19 cellular contexts compared by ENCODE assay signal in genomic region chr3:7793786-7794185, GRCh38.
A peak's percentile ranks its signal among the peaks of the same experiment; 100 is the strongest.
DNase-seq lines count a peak whose midpoint lies in the region; ATAC-seq, FAIRE-seq and TF ChIP-seq lines count a peak whose summit lies in the region.
"Had no signal": no experiment of that assay in that cellular context is flagged by ENCODE, and none has a peak within 500 bp of the region (broad histone marks: within the 10 kb centered on the region; RNA-seq: fewer than 3 reads in every experiment).

No MANE protein-coding gene starts in this region.

- DNase-seq in RCC 7860 (ENCODE audit: low spot score) (peak; percentile 70), epithelial cell of proximal tubule (ENCODE audit: low read depth) (peak; percentile 67), kidney tubule cell (ENCODE audit: low spot score) (peak; percentile 93), GM13977 (ENCODE audit: low spot score) (no peak), HUDEP-2 (lab: John Stamatoyannopoulos, UW; ENCODE audit: unreplicated experiment in 76 of 76) (no peak)
- DNase-seq: BE2C; C1 segment of cervical spinal cord; CD4-positive, CD25-positive, alpha-beta regulatory T cell; CD8-positive, alpha-beta memory T cell; COR-L47; H9 had no signal

- in situ Hi-C loops in GM13977 (cut with MboI; ENCODE audit: low pct_unique_long_range_greater_than_20kb, low sequenced_read_pairs, unreplicated experiment) = no loop called here

- TF ChIP-seq CTCF in epithelial cell of proximal tubule (conservative IDR thresholded peaks at IDR 0.05; ENCODE audit: low read depth, low read length) (no peak), GM13977 (IDR thresholded peaks at IDR 0.05; ENCODE audit: extremely low read depth, insufficient read depth, missing control alignments) (no peak)

- FAIRE-seq in RCC 7860 (lab: Jason Lieb, UNC) = peak; percentile 74
- FAIRE-seq: D721Med, G401.6, GM12891, GM18507, HepG2, HTR-8/SVneo had no signal

- no peak for ATAC-seq in GM21528 (IDR thresholded peaks at IDR 0.05; ENCODE audit: low FRiP score, unreplicated experiment)
- ATAC-seq: GM23338, HepG2 had no signal

- no peak overlapping the region for H3K4me3 ChIP-seq in epithelial cell of proximal tubule (ENCODE audit: low read depth, low read length)
- H3K4me3 ChIP-seq: GM23338 had no signal

Comparison
In these comparisons a context has a peak if more than half of its experiments do, and no peak if none do; other contexts are left out.
1. DNase-seq: peak in RCC 7860 (single experiment), epithelial cell of proximal tubule (single experiment) and kidney tubule cell (single experiment); none in GM13977 (single experiment) and HUDEP-2 (0 of 76).